ENCODE assay signal across 8 cellular contexts in the genomic region with DNA sequence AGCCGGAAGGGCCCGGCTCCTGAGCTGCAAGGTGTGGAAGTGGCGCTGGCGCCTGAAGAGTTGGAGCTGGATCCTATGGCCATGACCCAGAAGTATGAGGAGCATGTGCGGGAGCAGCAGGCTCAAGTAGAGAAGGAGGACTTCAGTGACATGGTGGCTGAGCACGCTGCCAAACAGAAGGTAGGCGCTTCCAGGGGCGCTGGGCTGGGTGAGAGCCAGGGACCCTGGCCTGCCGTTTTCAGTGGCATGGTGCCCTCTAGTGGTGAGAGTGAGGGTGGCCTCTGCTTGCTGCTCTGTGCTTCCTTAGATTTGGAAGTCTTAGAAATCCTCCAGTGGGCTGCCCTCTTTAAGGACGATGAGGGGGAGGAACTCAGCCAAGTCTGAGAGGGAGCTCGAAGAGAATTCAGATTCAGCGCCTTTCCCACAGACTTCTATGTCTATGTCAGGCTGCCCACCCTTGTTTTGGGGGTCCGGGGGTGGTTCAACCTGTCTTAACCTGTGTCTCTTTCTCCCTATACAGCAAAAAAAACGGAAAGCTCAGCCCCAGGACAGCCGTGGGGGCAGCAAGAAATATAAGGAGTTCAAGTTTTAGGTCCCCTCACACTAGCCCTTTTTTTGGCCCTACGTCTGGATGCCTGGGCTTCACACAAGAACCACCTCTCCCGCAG. TPM values are rescaled to one million over a fixed set of nuclear protein-coding genes. Genes with fewer than 3 reads are reported as not detected.
DNase-seq lines count a peak whose midpoint lies in the region; ATAC-seq and TF ChIP-seq lines count a peak whose summit lies in the region.

No MANE protein-coding gene starts in this region.

- H3K9ac ChIP-seq in H9 (ENCODE audit: extremely low read depth, insufficient read length, low read length): no peak overlapping the region

- H3K23me2 ChIP-seq in H9 (ENCODE audit: insufficient read length, low read depth, low read length, poor library complexity, severe bottlenecking): peaks cover 4% of the 10 kb centered on the region

- no CpG with 5 or more reads among the region's 17 CpGs for WGBS in H9 (ENCODE audit: extremely low coverage, insufficient read length, low lambda C conversion rate)

- no peaks in the 10 kb centered on the region for H3K27me3 Mint-ChIP-seq in H9 (ENCODE audit: low read depth)
- H3K27me3 Mint-ChIP-seq in endothelial cell (ENCODE audit: unreplicated experiment): peaks cover 13% of the 10 kb centered on the region

- H3K36me3 Mint-ChIP-seq in H9 (ENCODE audit: insufficient read depth in 1 of 3, low read depth in 3 of 3) (peaks cover 43 to 69% (median 56%) of the 10 kb centered on the region in 3 experiments), endothelial cell (ENCODE audit: low read depth, unreplicated experiment) (peaks cover 65% of the 10 kb centered on the region)

- DNase-seq in AML-193 (lab: John Stamatoyannopoulos, UW) (peak; percentile 24), H9 (peak; percentile 90), NOMO-1 (lab: John Stamatoyannopoulos, UW; ENCODE audit: unreplicated experiment in 2 of 2) (peak; percentile 36 to 40), endothelial cell (ENCODE audit: low spot score) (peak; percentile 87), mucosa of gallbladder (ENCODE audit: low spot score) (peak; percentile 67)
- peak; percentile 79 for DNase-seq in activated CD8-positive, alpha-beta memory T cell treated with anti-CD3 and anti-CD28 coated beads, Interleukin-2, amount 50 U/mL, for 4 hours
- DNase-seq in stimulated activated CD8-positive, alpha-beta memory T cell treated with anti-CD3 and anti-CD28 coated beads, Interleukin-7, amount 100 ng/mL, for 24 hours (ENCODE audit: low read depth): peak; percentile 53

- no peak overlapping the region for H4K5ac ChIP-seq in H9 (ENCODE audit: insufficient read length, low read depth, low read length)

- no peak overlapping the region for H3K4ac ChIP-seq in H9 (ENCODE audit: low read depth, low read length)

- H2AFZ ChIP-seq in H9 (ENCODE audit: low read length): no peak overlapping the region

- H3K18ac ChIP-seq in H9 (ENCODE audit: insufficient read length, low read depth, low read length): no peak overlapping the region

- no peak overlapping the region for H3T11ph ChIP-seq in H9 (ENCODE audit: low read length)

- H3K27me3 ChIP-seq in H9 (ENCODE audit: insufficient read depth, low read length): no peaks in the 10 kb centered on the region

- no peak overlapping the region for H3K4me2 ChIP-seq in H9 (ENCODE audit: insufficient read depth, insufficient read length, low read length)

- ATAC-seq in HG03442 (IDR thresholded peaks at IDR 0.05; ENCODE audit: unreplicated experiment): no peak

- no peak overlapping the region for H4K91ac ChIP-seq in H9 (ENCODE audit: insufficient read length, low read depth, low read length)

- no peak overlapping the region for H2AK5ac ChIP-seq in H9 (ENCODE audit: insufficient read length, low read length)

- peak overlapping the region; percentile 39 to 62; a peak in 4 of 5 replicates for H3K4me3 Mint-ChIP-seq in H9
- H3K4me3 Mint-ChIP-seq in endothelial cell (ENCODE audit: unreplicated experiment): peak overlapping the region; percentile 92

- no peaks in the 10 kb centered on the region for H3K79me1 ChIP-seq in H9 (ENCODE audit: insufficient read depth, low read depth, low read length, poor library complexity, severe bottlenecking)

- H3K27ac ChIP-seq in H9 (ENCODE audit: insufficient read length, low read depth, low read length): no peak overlapping the region

- H2BK5ac ChIP-seq in H9 (ENCODE audit: insufficient read length, low read length): no peak overlapping the region

- no peak overlapping the region for H4K8ac ChIP-seq in H9 (replicated peaks; ENCODE audit: insufficient read length, low read depth, low read length)

- no peak overlapping the region for H3K23ac ChIP-seq in H9 (ENCODE audit: insufficient read length, low read depth, low read length)

- H2BK12ac ChIP-seq in H9 (ENCODE audit: insufficient read length, low read depth, low read length): no peak overlapping the region

- H2BK20ac ChIP-seq in H9 (ENCODE audit: low read depth, low read length, poor library complexity, severe bottlenecking): no peak overlapping the region

- no peaks in the 10 kb centered on the region for H3K4me1 ChIP-seq in H9 (ENCODE audit: insufficient read depth, low read length)

- H3K27ac Mint-ChIP-seq in H9: peak overlapping the region; percentile 85 to 97 (median 94)
- peak overlapping the region; percentile 96 for H3K27ac Mint-ChIP-seq in endothelial cell (ENCODE audit: unreplicated experiment)

- no peaks in the 10 kb centered on the region for H3K9me3 ChIP-seq in H9 (ENCODE audit: control insufficient read depth, low read depth, low read length)

- H3K9me3 Mint-ChIP-seq in H9 (no peaks in the 10 kb centered on the region), endothelial cell (ENCODE audit: unreplicated experiment) (no peaks in the 10 kb centered on the region)

- no peak overlapping the region for H2BK15ac ChIP-seq in H9 (ENCODE audit: low read depth, low read length)

- no peak overlapping the region for H2BK120ac ChIP-seq in H9 (ENCODE audit: low read depth, low read length, poor library complexity, severe bottlenecking)

- TF ChIP-seq CTCF in H9 (conservative IDR thresholded peaks at IDR 0.05): peak; percentile 95
- peak; percentile 85 for TF ChIP-seq CTCF in endothelial cell (IDR thresholded peaks at IDR 0.05; ENCODE audit: unreplicated experiment)

- H3K4me1 Mint-ChIP-seq in H9: peaks cover 21 to 32% of the 10 kb centered on the region in 2 experiments
- H3K4me1 Mint-ChIP-seq in endothelial cell (ENCODE audit: unreplicated experiment): peaks cover 34% of the 10 kb centered on the region

- H3K14ac ChIP-seq in H9 (ENCODE audit: insufficient read depth, low read length): no peak overlapping the region

- peaks cover 2% of the 10 kb centered on the region; the same call in 1 of the 2 replicates for H3K79me2 ChIP-seq in H9 (ENCODE audit: insufficient read depth, low read length)

- H4K20me1 ChIP-seq in H9 (ENCODE audit: control insufficient read depth, insufficient read depth, insufficient read length): no peaks in the 10 kb centered on the region

- no peak overlapping the region for H3K56ac ChIP-seq in H9 (ENCODE audit: insufficient read length, low read depth, low read length)

RNA-seq across cellular contexts. Expression of a gene that starts 1.8 kb away (rescaled TPM):
- total RNA-seq in H9 (2021): 28.7 and 35.5 TPM in 2 replicates
- total RNA-seq in endothelial cell (ENCODE audit: unreplicated experiment): 114 TPM
- total RNA-seq in mucosa of gallbladder: 68.0 TPM

RNA-seq across cellular contexts. Expression of a gene that starts 16.1 kb away (rescaled TPM):
- total RNA-seq in H9 (2021) (237 and 248 TPM in 2 replicates), endothelial cell (ENCODE audit: unreplicated experiment) (174 TPM), mucosa of gallbladder (161 TPM)

RNA-seq across cellular contexts. Expression of a gene that starts 19.3 kb away (rescaled TPM):
- 17.2 and 19.8 TPM in 2 replicates for total RNA-seq in H9 (2021)
- 0.87 TPM for total RNA-seq in endothelial cell (ENCODE audit: unreplicated experiment)
- total RNA-seq in mucosa of gallbladder: 0.78 TPM

RNA-seq across cellular contexts. Expression of a gene that starts 42.0 kb away (rescaled TPM):
- total RNA-seq in H9 (2021): not detected in 2 replicates
- not detected for total RNA-seq in endothelial cell (ENCODE audit: unreplicated experiment)
- 0.92 TPM for total RNA-seq in mucosa of gallbladder

RNA-seq across cellular contexts. Expression of a gene that starts 56.5 kb away (rescaled TPM):
- total RNA-seq in H9 (2021) (not detected in 2 replicates), endothelial cell (ENCODE audit: unreplicated experiment) (not detected), mucosa of gallbladder (1.0 TPM)

Comparison
In these comparisons a context has a peak if more than half of its experiments do, and no peak if none do; other contexts are left out.
1. DNase-seq: peak in every context shown above with its lines; median percentile 90 in H9; 87 in endothelial cell; 79 in activated CD8-positive, alpha-beta memory T cell treated with anti-CD3 and anti-CD28 coated beads, Interleukin-2, amount 50 U/mL, for 4 hours; 67 in mucosa of gallbladder; 53 in stimulated activated CD8-positive, alpha-beta memory T cell treated with anti-CD3 and anti-CD28 coated beads, Interleukin-7, amount 100 ng/mL, for 24 hours; 38 in NOMO-1; 24 in AML-193.